ENCODE assay signal across 20 cellular contexts in genomic region chr18:74507927-74508326, GRCh38. TPM values are rescaled to one million over a fixed set of nuclear protein-coding genes. Genes with fewer than 3 reads are reported as not detected.
"Had no signal": no experiment of that assay in that cellular context is flagged by ENCODE, and none has a peak within 500 bp of the region (broad histone marks: within the 10 kb centered on the region; RNA-seq: fewer than 3 reads in every experiment).

No MANE protein-coding gene starts in this region.

- ATAC-seq: lower lobe of right lung, right cardiac atrium had no signal

- H3K4me1 ChIP-seq: lower lobe of right lung had no signal

- H3K27ac Mint-ChIP-seq: activated naive CD8-positive, alpha-beta T cell; activated T-helper 2 cell treated with anti-CD3 and anti-CD28 coated beads, Interferon-gamma antibody, Interleukin-2, Interleukin-4, amounts not matched to agents 10 μg/mL and 5 μg/mL and 100 μg/mL, durations not matched to agents 14 hours and 24 hours and 36 hours had no signal

- DNase-seq: activated CD4-positive, alpha-beta T cell treated with anti-CD3 and anti-CD28 coated beads for 4 hours; activated CD8-positive, alpha-beta memory T cell treated with anti-CD3 and anti-CD28 coated beads for 24 hours; aorta; effector CD8-positive, alpha-beta T cell; hippocampal formation; lower lobe of right lung; midbrain; SK-N-SH; stimulated activated naive CD4-positive, alpha-beta T cell; T-helper 1 cell; testis had no signal

- H3K27me3 ChIP-seq: testis, vagina had no signal

- H3K27me3 Mint-ChIP-seq: activated naive CD8-positive, alpha-beta T cell; progenitor cell of endocrine pancreas had no signal

- H3K9ac ChIP-seq: SK-N-SH had no signal

- H3K4me3 ChIP-seq: lower lobe of right lung, smooth muscle cell, testis, vagina had no signal

- H3K9me3 Mint-ChIP-seq: activated T-helper 2 cell treated with anti-CD3 and anti-CD28 coated beads, Interferon-gamma antibody, Interleukin-2, Interleukin-4, amounts not matched to agents 10 μg/mL and 5 μg/mL and 100 μg/mL, durations not matched to agents 14 hours and 24 hours and 36 hours had no signal

- H3K27ac ChIP-seq: lower lobe of right lung, testis, vagina, VCaP had no signal

- H3K4me3 Mint-ChIP-seq: activated naive CD8-positive, alpha-beta T cell had no signal

- H3K9me3 ChIP-seq: lower lobe of right lung, SK-N-SH, testis, vagina had no signal

RNA-seq across cellular contexts. Expression of gene CNDP1, which starts 26.4 kb away (rescaled TPM):
- total RNA-seq: bronchial epithelial cell, epithelial cell of proximal tubule, lower lobe of right lung, right cardiac atrium, smooth muscle cell had no signal

RNA-seq across cellular contexts. Expression of gene DIPK1C, which starts 50.8 kb away (rescaled TPM):
- total RNA-seq: activated T-helper 2 cell treated with anti-CD3 and anti-CD28 coated beads, Interferon-gamma antibody, Interleukin-2, Interleukin-4, amounts not matched to agents 10 μg/mL and 5 μg/mL and 100 μg/mL, durations not matched to agents 14 hours and 24 hours and 36 hours; aorta; bronchial epithelial cell; epithelial cell of proximal tubule; lower lobe of right lung; progenitor cell of endocrine pancreas; smooth muscle cell; vagina had no signal
